ENCODE assay signal across 1 cellular context in the genomic region with DNA sequence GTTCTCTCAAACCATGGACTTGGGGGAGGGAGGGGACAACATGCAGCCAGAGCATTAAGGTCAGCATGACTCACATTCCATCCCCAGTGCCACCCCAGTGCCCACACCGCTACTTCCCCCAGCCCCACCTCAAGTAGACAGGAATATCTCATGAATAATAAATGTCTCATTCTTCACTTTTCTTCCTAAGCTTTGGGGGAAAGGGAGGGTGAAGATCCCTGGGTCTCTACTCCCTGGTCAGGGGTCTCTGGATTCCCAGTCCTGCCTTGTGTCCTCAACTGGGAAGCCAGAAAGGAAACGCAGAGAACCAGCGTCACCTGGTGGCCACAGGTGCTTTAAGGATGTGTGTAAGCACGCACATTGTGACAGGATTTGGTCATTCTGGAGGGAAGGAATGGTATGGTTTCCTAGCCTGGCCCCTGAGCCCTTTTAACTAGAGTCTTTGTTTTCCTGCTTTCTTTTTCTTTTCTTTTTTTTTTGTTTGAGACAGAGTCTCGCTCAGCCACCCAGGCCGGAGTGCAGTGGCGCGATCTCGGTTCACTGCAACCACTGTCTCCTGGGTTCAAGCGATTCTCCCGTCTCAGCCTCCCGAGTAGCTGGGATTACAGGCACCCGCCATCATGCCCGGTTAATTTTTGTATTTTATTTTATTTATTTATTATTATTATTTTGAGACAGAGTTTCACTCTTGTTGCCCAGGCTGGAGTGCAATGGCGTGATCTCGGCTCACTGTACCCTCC.
TF ChIP-seq lines count a peak whose summit lies in the region.

No MANE protein-coding gene starts in this region.

TF ChIP-seq in WTC11, 78 proteins besides CTCF, POLR2A, EP300 and RAD21 (continued from another document):
- TF ChIP-seq, protein P1, sequence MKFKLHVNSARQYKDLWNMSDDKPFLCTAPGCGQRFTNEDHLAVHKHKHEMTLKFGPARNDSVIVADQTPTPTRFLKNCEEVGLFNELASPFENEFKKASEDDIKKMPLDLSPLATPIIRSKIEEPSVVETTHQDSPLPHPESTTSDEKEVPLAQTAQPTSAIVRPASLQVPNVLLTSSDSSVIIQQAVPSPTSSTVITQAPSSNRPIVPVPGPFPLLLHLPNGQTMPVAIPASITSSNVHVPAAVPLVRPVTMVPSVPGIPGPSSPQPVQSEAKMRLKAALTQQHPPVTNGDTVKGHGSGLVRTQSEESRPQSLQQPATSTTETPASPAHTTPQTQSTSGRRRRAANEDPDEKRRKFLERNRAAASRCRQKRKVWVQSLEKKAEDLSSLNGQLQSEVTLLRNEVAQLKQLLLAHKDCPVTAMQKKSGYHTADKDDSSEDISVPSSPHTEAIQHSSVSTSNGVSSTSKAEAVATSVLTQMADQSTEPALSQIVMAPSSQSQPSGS (CRISPR knock-in tag; IDR thresholded peaks at IDR 0.05; ENCODE audit: borderline replicate concordance, low read depth), result no peak
- no peak for TF ChIP-seq JUN (CRISPR knock-in tag; IDR thresholded peaks at IDR 0.05)
